In the genomic region with DNA sequence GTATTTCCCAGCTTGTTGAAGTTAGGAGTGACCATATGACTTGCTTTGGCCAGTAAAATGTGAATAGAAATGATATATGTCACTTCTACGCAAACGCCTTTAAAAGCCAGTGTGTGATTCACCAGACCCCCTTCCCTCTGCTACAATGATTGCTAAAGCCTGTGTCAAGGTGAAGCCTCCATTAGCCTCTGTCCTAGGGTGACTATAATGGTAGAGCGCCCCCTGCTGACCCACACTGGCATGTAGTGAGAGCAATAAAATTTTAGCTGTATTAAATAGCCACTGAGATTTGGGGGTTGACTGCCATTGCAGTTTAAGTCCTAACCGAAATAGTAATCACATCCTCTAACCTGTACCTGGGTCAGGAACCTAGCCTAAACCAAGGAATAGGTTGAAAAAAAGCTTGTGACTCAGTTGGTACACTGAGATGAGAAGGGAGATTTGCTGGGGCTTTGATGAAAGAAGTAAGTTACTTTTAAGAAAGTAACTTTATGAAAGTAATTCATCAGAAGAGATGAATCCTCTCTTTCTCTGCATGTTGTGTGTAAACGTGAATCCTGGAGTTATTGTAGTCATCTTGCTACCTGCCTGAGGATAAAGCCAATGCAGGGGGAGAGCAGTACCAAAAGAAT, we compare ENCODE assay signal across 8 cellular contexts. TPM values are rescaled to one million over a fixed set of nuclear protein-coding genes. Genes with fewer than 3 reads are reported as not detected.
DNase-seq lines count a peak whose midpoint lies in the region; ATAC-seq and TF ChIP-seq lines count a peak whose summit lies in the region.

No MANE protein-coding gene starts in this region.

- H3K27ac Mint-ChIP-seq in CD8-positive, alpha-beta memory T cell: no peak overlapping the region
- no peak overlapping the region for H3K27ac Mint-ChIP-seq in activated CD8-positive, alpha-beta memory T cell treated with anti-CD3 and anti-CD28 coated beads, Interleukin-2, amount 10 ng/mL, durations not matched to agents 7 days and 5 days
- H3K27ac Mint-ChIP-seq in nephron: no peak overlapping the region

- H3K9me3 ChIP-seq in CD8-positive, alpha-beta memory T cell (ENCODE audit: low read length): no peaks in the 10 kb centered on the region

- H3K4me1 Mint-ChIP-seq in CD8-positive, alpha-beta memory T cell: no peaks in the 10 kb centered on the region
- H3K4me1 Mint-ChIP-seq in activated CD8-positive, alpha-beta memory T cell treated with anti-CD3 and anti-CD28 coated beads, Interleukin-2, amount 10 ng/mL, durations not matched to agents 7 days and 5 days: no peaks in the 10 kb centered on the region
- no peaks in the 10 kb centered on the region for H3K4me1 Mint-ChIP-seq in nephron

- H3K27me3 ChIP-seq in CD8-positive, alpha-beta memory T cell (ENCODE audit: insufficient read depth, low read length, poor library complexity, severe bottlenecking): no peaks in the 10 kb centered on the region

- POLR2A ChIA-PET in CD8-positive, alpha-beta memory T cell (lab: Charles Lee): no interaction called here

- no peaks in the 10 kb centered on the region for H3K36me3 ChIP-seq in CD8-positive, alpha-beta memory T cell (ENCODE audit: insufficient read depth, low read length)

- H3K36me3 Mint-ChIP-seq in CD8-positive, alpha-beta memory T cell: no peaks in the 10 kb centered on the region
- H3K36me3 Mint-ChIP-seq in activated CD8-positive, alpha-beta memory T cell treated with anti-CD3 and anti-CD28 coated beads, Interleukin-2, amount 10 ng/mL, durations not matched to agents 7 days and 5 days: no peaks in the 10 kb centered on the region
- H3K36me3 Mint-ChIP-seq in nephron (ENCODE audit: low read depth): no peaks in the 10 kb centered on the region

- CTCF ChIA-PET in CD8-positive, alpha-beta memory T cell (lab: Charles Lee): interaction anchor here (0.6 to 7.5 kb wide), 23 partner anchors 8 to 700 kb away, joined by 3 to 186 read pairs (median 4); a partner anchor contains a TSS
- CTCF ChIA-PET in activated CD8-positive, alpha-beta memory T cell treated with anti-CD3 and anti-CD28 coated beads, Interleukin-2, amount 10 ng/mL, durations not matched to agents 7 days and 5 days (lab: Charles Lee): interaction anchor here (0.6 to 4.7 kb wide), 27 partner anchors 9 to 551 kb away, joined by 3 to 42 read pairs (median 4); a partner anchor contains a TSS

- H3K4me1 ChIP-seq in CD8-positive, alpha-beta memory T cell (ENCODE audit: insufficient read depth, low read length): no peaks in the 10 kb centered on the region

- TF ChIP-seq CTCF in nephron (IDR thresholded peaks at IDR 0.05; ENCODE audit: unreplicated experiment in 3 of 3): peak; percentile 60 to 76 (median 61)

- H3K9me3 Mint-ChIP-seq in CD8-positive, alpha-beta memory T cell: no peaks in the 10 kb centered on the region
- no peaks in the 10 kb centered on the region for H3K9me3 Mint-ChIP-seq in activated CD8-positive, alpha-beta memory T cell treated with anti-CD3 and anti-CD28 coated beads, Interleukin-2, amount 10 ng/mL, durations not matched to agents 7 days and 5 days (ENCODE audit: low read depth)
- H3K9me3 Mint-ChIP-seq in nephron: no peaks in the 10 kb centered on the region

- H3K27me3 Mint-ChIP-seq in CD8-positive, alpha-beta memory T cell: no peaks in the 10 kb centered on the region
- H3K27me3 Mint-ChIP-seq in activated CD8-positive, alpha-beta memory T cell treated with anti-CD3 and anti-CD28 coated beads, Interleukin-2, amount 10 ng/mL, durations not matched to agents 7 days and 5 days: no peaks in the 10 kb centered on the region
- H3K27me3 Mint-ChIP-seq in nephron (ENCODE audit: low read depth): no peaks in the 10 kb centered on the region

- ATAC-seq in GM19395 (IDR thresholded peaks at IDR 0.05; ENCODE audit: unreplicated experiment): peak; percentile 94
- peak; percentile 89 for ATAC-seq in HG03457 (IDR thresholded peaks at IDR 0.05; ENCODE audit: unreplicated experiment)
- ATAC-seq in activated CD8-positive, alpha-beta memory T cell treated with anti-CD3 and anti-CD28 coated beads, Interleukin-2, amount 10 ng/mL, durations not matched to agents 7 days and 5 days: peak; percentile 96
- peak; percentile 81 for ATAC-seq in esophagus mucosa

- H3K27ac ChIP-seq in CD8-positive, alpha-beta memory T cell (ENCODE audit: low read depth, low read length): no peak overlapping the region

- H3K4me3 Mint-ChIP-seq in CD8-positive, alpha-beta memory T cell: no peak overlapping the region
- no peak overlapping the region for H3K4me3 Mint-ChIP-seq in activated CD8-positive, alpha-beta memory T cell treated with anti-CD3 and anti-CD28 coated beads, Interleukin-2, amount 10 ng/mL, durations not matched to agents 7 days and 5 days
- H3K4me3 Mint-ChIP-seq in nephron: no peak overlapping the region

- no peak overlapping the region for H3K4me3 ChIP-seq in CD8-positive, alpha-beta memory T cell (ENCODE audit: low read length)

- DNase-seq in CD8-positive, alpha-beta memory T cell: peak; percentile 60 to 85 (median 72)
- peak; percentile 54 for DNase-seq in NK-92 treated with Interleukin-12 subunit alpha and Interleukin-12 subunit beta, amount 100 ng/mL, for 24 hours (lab: John Stamatoyannopoulos, UW)
- DNase-seq in activated CD8-positive, alpha-beta memory T cell treated with anti-CD3 and anti-CD28 coated beads, Interleukin-2, amount 10 ng/mL, durations not matched to agents 7 days and 5 days: peak; percentile 85
- DNase-seq in stimulated activated naive CD4-positive, alpha-beta T cell (lab: John Stamatoyannopoulos, UW): peak; percentile 52 to 84 (median 70)

RNA-seq across cellular contexts. Expression of a gene that starts 52.6 kb away (rescaled TPM):
- total RNA-seq in CD8-positive, alpha-beta memory T cell: 10 to 100 TPM; 25.9 to 27.8 TPM
- polyA plus RNA-seq in CD8-positive, alpha-beta memory T cell: 14.3 TPM
- total RNA-seq in activated CD8-positive, alpha-beta memory T cell treated with anti-CD3 and anti-CD28 coated beads, Interleukin-2, amount 10 ng/mL, durations not matched to agents 7 days and 5 days: 10 to 100 TPM; 25.4 to 32.6 TPM
- total RNA-seq in esophagus mucosa: 8.8 TPM

RNA-seq across cellular contexts. Expression of a gene that starts 52.8 kb away (rescaled TPM):
- total RNA-seq in CD8-positive, alpha-beta memory T cell: 10 to 100 TPM; 39.0 to 40.4 TPM
- 35.8 TPM for polyA plus RNA-seq in CD8-positive, alpha-beta memory T cell
- 10 to 100 TPM; 18.8 to 21.0 TPM for total RNA-seq in activated CD8-positive, alpha-beta memory T cell treated with anti-CD3 and anti-CD28 coated beads, Interleukin-2, amount 10 ng/mL, durations not matched to agents 7 days and 5 days
- 18.4 TPM for total RNA-seq in esophagus mucosa
